21 cellular contexts compared by ENCODE assay signal in genomic region chr3:78908236-78908635, GRCh38.
A peak's percentile ranks its signal among the peaks of the same experiment; 100 is the strongest.
DNase-seq lines count a peak whose midpoint lies in the region; ATAC-seq, FAIRE-seq and TF ChIP-seq lines count a peak whose summit lies in the region.
"Had no signal": no experiment of that assay in that cellular context is flagged by ENCODE, and none has a peak within 500 bp of the region (broad histone marks: within the 10 kb centered on the region; RNA-seq: fewer than 3 reads in every experiment).

No MANE protein-coding gene starts in this region.

- H3K27ac Mint-ChIP-seq in chondrocyte (ENCODE audit: unreplicated experiment): no peak overlapping the region
- H3K27ac Mint-ChIP-seq: CD4-positive, alpha-beta memory T cell; HFFc6 had no signal

- 57% methylated on average over 3 of the region's 3 CpGs for WGBS in SK-N-SH (ENCODE audit: low lambda C conversion rate)

- TF ChIP-seq POLR2A in H54 (IDR thresholded peaks at IDR 0.05; ENCODE audit: low read depth, low read length): no peak

- no peak for ATAC-seq in GM19397 (IDR thresholded peaks at IDR 0.05; ENCODE audit: unreplicated experiment)
- ATAC-seq in GM18502 (IDR thresholded peaks at IDR 0.05; ENCODE audit: poor library complexity, unreplicated experiment): no peak
- ATAC-seq: GM12878, Panc1, Right ventricle myocardium inferior had no signal

- peaks cover 2 to 17% of the 10 kb centered on the region in 2 experiments; a peak in 2 of 4 replicates for H3K4me1 ChIP-seq in SK-N-SH (ENCODE audit: control insufficient read depth in 1 of 2, insufficient read depth in 2 of 2, low read depth in 1 of 2, low read length in 1 of 2)
- peaks cover 2% of the 10 kb centered on the region for H3K4me1 ChIP-seq in fibroblast of lung (ENCODE audit: control insufficient read depth, extremely low read depth, insufficient read depth, low read length)

- H3K79me2 ChIP-seq in SK-N-SH (ENCODE audit: insufficient read depth): no peaks in the 10 kb centered on the region
- H3K79me2 ChIP-seq in fibroblast of lung (ENCODE audit: control insufficient read depth, insufficient read depth, low read length): no peaks in the 10 kb centered on the region

- TF ChIP-seq RAD21 in SK-N-SH (IDR thresholded peaks at IDR 0.05; ENCODE audit: low read length): no peak

- FAIRE-seq in H54 (lab: Jason Lieb, UNC): peak; percentile 57
- FAIRE-seq: G401.6, GM12878, GM18507 had no signal

- no peak overlapping the region for H3K4me3 ChIP-seq in SK-N-SH (ENCODE audit: low read depth in 2 of 2, low read length in 1 of 2)
- H3K4me3 ChIP-seq in fibroblast of lung (replicated peaks in 1 of 4; ENCODE audit: control extremely low read depth in 1 of 4, insufficient read depth in 1 of 4, low read depth in 3 of 4, low read length in 4 of 4): no peak overlapping the region
- H3K4me3 ChIP-seq in retinal pigment epithelial cell (ENCODE audit: low read length): no peak overlapping the region
- H3K4me3 ChIP-seq: GM12878 had no signal

- no peak for TF ChIP-seq CTCF in SK-N-SH (IDR thresholded peaks at IDR 0.05)
- no peak for TF ChIP-seq CTCF in fibroblast of lung (conservative IDR thresholded peaks at IDR 0.05 in 1 of 2, IDR thresholded peaks at IDR 0.05 in 1 of 2; ENCODE audit: low read depth in 1 of 2, low read length in 2 of 2)
- TF ChIP-seq CTCF in retinal pigment epithelial cell (conservative IDR thresholded peaks at IDR 0.05; ENCODE audit: low read depth, low read length): no peak
- no peak for TF ChIP-seq CTCF in chondrocyte (IDR thresholded peaks at IDR 0.05)

- no peak overlapping the region for H3K9ac ChIP-seq in SK-N-SH
- no peak overlapping the region for H3K9ac ChIP-seq in fibroblast of lung (ENCODE audit: insufficient read depth, low read length)
- H3K9ac ChIP-seq: KMS-11 had no signal

- no peak overlapping the region for H3K4me3 Mint-ChIP-seq in chondrocyte (ENCODE audit: unreplicated experiment)
- H3K4me3 Mint-ChIP-seq: CD4-positive, alpha-beta memory T cell; HFFc6 had no signal

- no peaks in the 10 kb centered on the region for H3K36me3 ChIP-seq in SK-N-SH (replicated peaks in 1 of 2; ENCODE audit: control insufficient read depth in 1 of 2, insufficient read depth in 2 of 2, low read length in 1 of 2)
- H3K36me3 ChIP-seq in fibroblast of lung (ENCODE audit: control insufficient read depth, insufficient read depth, low read length): no peaks in the 10 kb centered on the region

- peaks cover 6% of the 10 kb centered on the region for H3K9me3 Mint-ChIP-seq in chondrocyte (ENCODE audit: low read depth)
- H3K9me3 Mint-ChIP-seq: HFFc6 had no signal

- DNase-seq in H54 (ENCODE audit: insufficient read length, low spot score) (no peak), SK-N-SH (no peak), fibroblast of lung (ENCODE audit: low read depth in 2 of 2) (peak; percentile 26 to 73), retinal pigment epithelial cell (ENCODE audit: low read depth) (peak; percentile 68), chondrocyte (ENCODE audit: low spot score) (no peak)
- DNase-seq: CD4-positive, alpha-beta memory T cell; DND-41; GOT3; HFFc6; NCI-H1436; NCI-H2029 treated with DMSO at 0.1 percent for 48 hours; NCI-H510A; NCI-H82 had no signal

- H3K9me2 ChIP-seq in SK-N-SH: no peaks in the 10 kb centered on the region

- TF ChIP-seq EP300 in SK-N-SH (IDR thresholded peaks at IDR 0.05; ENCODE audit: borderline replicate concordance in 1 of 2, low read depth in 1 of 2, low read length in 1 of 2): no peak

- H3K27ac ChIP-seq in SK-N-SH (ENCODE audit: low read depth in 2 of 2, low read length in 1 of 2) (peak overlapping the region; percentile 53 to 65; a peak in 3 of 4 replicates), fibroblast of lung (ENCODE audit: insufficient read depth, low read length) (no peak overlapping the region)
- H3K27ac ChIP-seq: KMS-11 had no signal

- H3K27me3 ChIP-seq in SK-N-SH (ENCODE audit: insufficient read depth): no peaks in the 10 kb centered on the region
- no peaks in the 10 kb centered on the region for H3K27me3 ChIP-seq in fibroblast of lung (ENCODE audit: control insufficient read depth, insufficient read depth, low read length)

- H3K9me3 ChIP-seq in SK-N-SH (no peaks in the 10 kb centered on the region), fibroblast of lung (ENCODE audit: control insufficient read depth, insufficient read depth, low read depth, low read length) (no peaks in the 10 kb centered on the region)

- H4K20me1 ChIP-seq in SK-N-SH (ENCODE audit: insufficient read depth) (no peaks in the 10 kb centered on the region), fibroblast of lung (ENCODE audit: control insufficient read depth, extremely low read depth, insufficient read depth, low read length) (no peaks in the 10 kb centered on the region)

- peaks cover 14% of the 10 kb centered on the region for H3K4me1 Mint-ChIP-seq in chondrocyte (ENCODE audit: low read depth)
- H3K4me1 Mint-ChIP-seq: CD4-positive, alpha-beta memory T cell had no signal

- CTCF ChIA-PET in SK-N-SH (lab: Yijun Ruan, JAX): no interaction called here

- 0 out of 2 replicates have a peak overlapping the region, but pooled peaks have one; percentile 18 for H3K4me2 ChIP-seq in SK-N-SH
- no peak overlapping the region for H3K4me2 ChIP-seq in fibroblast of lung (ENCODE audit: extremely low read depth, insufficient read depth, low read length)
- H3K4me2 ChIP-seq: KMS-11 had no signal

- peaks cover 15% of the 10 kb centered on the region for H3F3A ChIP-seq in SK-N-SH (replicated peaks; ENCODE audit: insufficient read depth)

- H2AFZ ChIP-seq in SK-N-SH (ENCODE audit: low read depth) (no peak overlapping the region), fibroblast of lung (ENCODE audit: low read length) (no peak overlapping the region)

- H3K27me3 Mint-ChIP-seq in chondrocyte (ENCODE audit: low read depth): no peaks in the 10 kb centered on the region
- H3K27me3 Mint-ChIP-seq: CD4-positive, alpha-beta memory T cell had no signal

- H3K36me3 Mint-ChIP-seq in chondrocyte (ENCODE audit: low read depth): no peaks in the 10 kb centered on the region
- H3K36me3 Mint-ChIP-seq: CD4-positive, alpha-beta memory T cell had no signal

- POLR2A ChIA-PET in SK-N-SH (lab: Yijun Ruan, JAX): no interaction called here

TF ChIP-seq in SK-N-SH, 30 proteins besides CTCF, POLR2A, EP300 and RAD21:
- no peak for TF ChIP-seq TEAD4 (IDR thresholded peaks at IDR 0.05; ENCODE audit: borderline replicate concordance, insufficient read depth)
- peak; percentile 23; the same call in 1 of the 2 replicates for TF ChIP-seq NFIC (IDR thresholded peaks at IDR 0.05; ENCODE audit: borderline replicate concordance)
- peak; percentile 53 for TF ChIP-seq TCF12 (IDR thresholded peaks at IDR 0.05)

Comparison
In these comparisons a context has a peak if more than half of its experiments do, and no peak if none do; other contexts are left out.
1. DNase-seq: peak in fibroblast of lung (2 of 2) and retinal pigment epithelial cell (single experiment); none in H54 (single experiment), SK-N-SH (single experiment) and chondrocyte (single experiment).